Comparison of ENCODE assay signal across 20 cellular contexts in genomic region chr9:134563397-134563796, GRCh38.
"Had no signal": no experiment of that assay in that cellular context is flagged by ENCODE, and none has a peak within 500 bp of the region (broad histone marks: within the 10 kb centered on the region; RNA-seq: fewer than 3 reads in every experiment).

No MANE protein-coding gene starts in this region.

- H3K27ac ChIP-seq: foreskin keratinocyte, psoas muscle, suprapubic skin, thyroid gland, uterus had no signal

- H3K36me3 ChIP-seq: suprapubic skin, thyroid gland, uterus had no signal

- H3K4me3 ChIP-seq: lung, psoas muscle, smooth muscle cell, suprapubic skin, thyroid gland, uterus had no signal

- H3K4me1 Mint-ChIP-seq: nephron progenitor cell had no signal

- H3K4me1 ChIP-seq: foreskin keratinocyte, psoas muscle, suprapubic skin, thyroid gland, uterus had no signal

- DNase-seq: effector memory CD8-positive, alpha-beta T cell; foreskin keratinocyte; immature natural killer cell; left colon; mesendoderm; naive thymus-derived CD4-positive, alpha-beta T cell; nephron progenitor cell; psoas muscle; retina; stimulated activated CD4-positive, alpha-beta T cell treated with anti-CD3 and anti-CD28 coated beads, Interleukin-2, amount 100 ng/mL, for 48 hours; stimulated activated naive CD8-positive, alpha-beta T cell treated with anti-CD3 and anti-CD28 coated beads, Interleukin-15, Interleukin-2, amounts not matched to agents 100 U/mL and 50 U/mL, for 24 hours; thyroid gland; uterus had no signal

- H3K27ac Mint-ChIP-seq: dendritic cell treated with granulocyte-macrophage colony-stimulating factor and Interleukin-4, amounts not matched to agents 40 ng/mL and 50 ng/mL, for 4 days; effector memory CD8-positive, alpha-beta T cell; immature natural killer cell; naive thymus-derived CD4-positive, alpha-beta T cell; nephron progenitor cell; stimulated activated effector memory CD8-positive, alpha-beta T cell treated with anti-CD3 and anti-CD28 coated beads, Interleukin-12 subunit alpha, Interleukin-12 subunit beta, amount 100 ng/mL, for 72 hours; type B pancreatic cell had no signal

- ATAC-seq: effector memory CD8-positive, alpha-beta T cell; foreskin keratinocyte; left colon; left ventricle myocardium superior; naive thymus-derived CD4-positive, alpha-beta T cell; psoas muscle; stimulated activated effector memory CD8-positive, alpha-beta T cell treated with anti-CD3 and anti-CD28 coated beads, Interleukin-12 subunit alpha, Interleukin-12 subunit beta, amount 100 ng/mL, for 72 hours; stimulated activated naive CD8-positive, alpha-beta T cell treated with anti-CD3 and anti-CD28 coated beads, Interleukin-15, Interleukin-2, amounts not matched to agents 100 U/mL and 50 U/mL, for 24 hours had no signal

- H3K9me3 ChIP-seq: psoas muscle, suprapubic skin, thyroid gland had no signal

- H3K36me3 Mint-ChIP-seq: immature natural killer cell; stimulated activated effector memory CD8-positive, alpha-beta T cell treated with anti-CD3 and anti-CD28 coated beads, Interleukin-12 subunit alpha, Interleukin-12 subunit beta, amount 100 ng/mL, for 72 hours; type B pancreatic cell had no signal

- H3K4me3 Mint-ChIP-seq: dendritic cell treated with granulocyte-macrophage colony-stimulating factor and Interleukin-4, amounts not matched to agents 40 ng/mL and 50 ng/mL, for 4 days; effector memory CD8-positive, alpha-beta T cell; immature natural killer cell; naive thymus-derived CD4-positive, alpha-beta T cell; nephron progenitor cell; stimulated activated effector memory CD8-positive, alpha-beta T cell treated with anti-CD3 and anti-CD28 coated beads, Interleukin-12 subunit alpha, Interleukin-12 subunit beta, amount 100 ng/mL, for 72 hours; type B pancreatic cell had no signal

- H3K9me3 Mint-ChIP-seq: dendritic cell treated with granulocyte-macrophage colony-stimulating factor and Interleukin-4, amounts not matched to agents 40 ng/mL and 50 ng/mL, for 4 days had no signal
